ENCODE assay signal across 23 cellular contexts in the genomic region with DNA sequence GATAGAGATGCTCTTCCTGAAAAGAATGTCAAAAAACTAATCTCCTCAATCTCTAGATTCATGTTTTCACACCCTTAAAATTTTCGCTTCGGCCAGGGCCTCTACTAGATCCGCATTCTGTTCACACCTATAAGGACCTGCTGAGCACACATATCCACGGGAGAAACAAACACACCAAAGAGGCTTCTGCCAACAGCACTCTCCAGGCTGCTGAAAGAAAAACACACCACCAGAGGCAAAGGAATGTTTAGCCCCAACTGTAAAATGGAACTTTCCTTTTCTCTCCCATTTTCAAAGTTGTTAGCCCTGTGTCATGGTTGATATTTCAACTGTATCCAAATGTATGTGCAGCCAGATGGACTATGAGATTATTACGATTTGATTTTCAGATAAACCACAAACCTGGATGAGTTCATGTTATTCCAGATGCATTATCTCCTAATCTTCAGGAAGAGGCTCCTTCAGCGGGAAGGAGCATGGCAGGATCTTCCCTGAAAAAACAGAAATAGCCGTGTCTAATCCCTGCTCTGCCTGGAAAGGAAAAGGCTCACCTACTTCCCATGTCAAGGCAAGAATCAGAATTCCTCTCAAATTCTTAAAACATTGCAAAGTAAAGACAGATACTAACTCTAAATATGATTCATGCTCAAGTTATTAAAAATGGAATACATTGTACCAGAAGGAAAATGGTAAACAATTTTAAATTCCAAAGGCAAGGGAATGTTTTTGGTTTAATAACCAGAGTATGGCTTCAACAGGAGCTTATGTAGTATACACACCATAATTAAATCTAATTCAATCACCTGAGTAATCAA.
DNase-seq lines count a peak whose midpoint lies in the region; ATAC-seq and TF ChIP-seq lines count a peak whose summit lies in the region.
"Had no signal": no experiment of that assay in that cellular context is flagged by ENCODE, and none has a peak within 500 bp of the region (broad histone marks: within the 10 kb centered on the region; RNA-seq: fewer than 3 reads in every experiment).

No MANE protein-coding gene starts in this region.

- intact Hi-C loops in esophagus squamous epithelium (cut with DNase I): no loop called here

- no peaks in the 10 kb centered on the region for H3K9me3 Mint-ChIP-seq in endothelial cell (ENCODE audit: unreplicated experiment)
- H3K9me3 Mint-ChIP-seq: activated B cell treated with CpG ODN at 0.5 μM for 24 hours, immature natural killer cell had no signal

- no peak overlapping the region for H2AK5ac ChIP-seq in mesendoderm (ENCODE audit: low read length)

- peaks cover 12% of the 10 kb centered on the region for H3K4me1 Mint-ChIP-seq in endothelial cell (ENCODE audit: unreplicated experiment)
- H3K4me1 Mint-ChIP-seq: activated B cell treated with CpG ODN at 0.5 μM for 24 hours; immature natural killer cell; stimulated activated naive B cell treated with anti-CD40 and anti-IgM and Interleukin-4, amounts not matched to agents 10 μg/mL and 1 μg/mL and 100 μg/mL, for 72 hours had no signal

- no peaks in the 10 kb centered on the region for H3K27me3 Mint-ChIP-seq in endothelial cell (ENCODE audit: unreplicated experiment)
- H3K27me3 Mint-ChIP-seq: activated B cell treated with CpG ODN at 0.5 μM for 24 hours; stimulated activated naive B cell treated with anti-CD40 and anti-IgM and Interleukin-4, amounts not matched to agents 10 μg/mL and 1 μg/mL and 100 μg/mL, for 72 hours had no signal

- H2BK5ac ChIP-seq in mesendoderm (ENCODE audit: low read length): no peak overlapping the region

- no peak overlapping the region for H4K8ac ChIP-seq in mesendoderm (ENCODE audit: low read depth, low read length)

- H3K4me1 ChIP-seq in mesendoderm (ENCODE audit: control insufficient read depth, low read depth, low read length) (no peaks in the 10 kb centered on the region), esophagus squamous epithelium (no peaks in the 10 kb centered on the region)

- H2BK120ac ChIP-seq in mesendoderm (ENCODE audit: low read depth, low read length): no peak overlapping the region

- H3K36me3 ChIP-seq in mesendoderm (ENCODE audit: control insufficient read depth, insufficient read depth, low read length) (no peaks in the 10 kb centered on the region), esophagus squamous epithelium (no peaks in the 10 kb centered on the region)
- H3K36me3 ChIP-seq: neutrophil had no signal

- H3K36me3 Mint-ChIP-seq in endothelial cell (ENCODE audit: low read depth, unreplicated experiment): no peaks in the 10 kb centered on the region
- H3K36me3 Mint-ChIP-seq: stimulated activated naive B cell treated with anti-CD40 and anti-IgM and Interleukin-4, amounts not matched to agents 10 μg/mL and 1 μg/mL and 100 μg/mL, for 72 hours had no signal

- no peaks in the 10 kb centered on the region for H3K27me3 ChIP-seq in mesendoderm (ENCODE audit: insufficient read depth, low read length, poor library complexity)
- H3K27me3 ChIP-seq in esophagus squamous epithelium: no peaks in the 10 kb centered on the region
- H3K27me3 ChIP-seq: neutrophil had no signal

- no peak overlapping the region for H3K18ac ChIP-seq in mesendoderm (ENCODE audit: low read length)

- no peak for ATAC-seq in GM19351 (IDR thresholded peaks at IDR 0.05; ENCODE audit: unreplicated experiment)
- ATAC-seq: stimulated activated naive B cell treated with anti-CD40 and anti-IgM and Interleukin-4, amounts not matched to agents 10 μg/mL and 1 μg/mL and 100 μg/mL, for 72 hours had no signal

- no peaks in the 10 kb centered on the region for H3K9me3 ChIP-seq in esophagus squamous epithelium
- H3K9me3 ChIP-seq: neutrophil had no signal

- H3K27ac ChIP-seq in mesendoderm (ENCODE audit: low read depth, low read length): no peak overlapping the region
- no peak overlapping the region for H3K27ac ChIP-seq in esophagus squamous epithelium
- H3K27ac ChIP-seq: neutrophil had no signal

- no peak overlapping the region for H2BK15ac ChIP-seq in mesendoderm (replicated peaks; ENCODE audit: low read depth)

- TF ChIP-seq POLR2A in esophagus squamous epithelium (IDR thresholded peaks at IDR 0.05): no peak

- no CpG with 5 or more reads among the region's 7 CpGs for WGBS in mesendoderm (ENCODE audit: extremely low coverage, insufficient coverage, low lambda C conversion rate)
- WGBS in esophagus squamous epithelium, 2 donors: 75 to 85% methylated on average over 7 of the region's 7 CpGs

- no peak overlapping the region for H3K4me3 Mint-ChIP-seq in endothelial cell (ENCODE audit: unreplicated experiment)
- H3K4me3 Mint-ChIP-seq: activated B cell treated with CpG ODN at 0.5 μM for 24 hours; immature natural killer cell; stimulated activated naive B cell treated with anti-CD40 and anti-IgM and Interleukin-4, amounts not matched to agents 10 μg/mL and 1 μg/mL and 100 μg/mL, for 72 hours had no signal

- no peak overlapping the region for H3K4me2 ChIP-seq in mesendoderm (ENCODE audit: low read length)

- no peaks in the 10 kb centered on the region for H3K79me1 ChIP-seq in mesendoderm (ENCODE audit: low read length)

- no peak overlapping the region for H4K5ac ChIP-seq in mesendoderm (ENCODE audit: low read length)

- no peaks in the 10 kb centered on the region for H3K79me2 ChIP-seq in mesendoderm (ENCODE audit: control insufficient read depth, insufficient read depth, low read length)

- H3K27ac Mint-ChIP-seq in endothelial cell (ENCODE audit: unreplicated experiment): peak overlapping the region; percentile 61
- H3K27ac Mint-ChIP-seq: activated B cell treated with CpG ODN at 0.5 μM for 24 hours; immature natural killer cell; stimulated activated naive B cell treated with anti-CD40 and anti-IgM and Interleukin-4, amounts not matched to agents 10 μg/mL and 1 μg/mL and 100 μg/mL, for 72 hours had no signal

- DNase-seq in ELR (ENCODE audit: low read depth) (peak; percentile 46), NCI-H82 treated with DMSO at 0.1 percent for 48 hours (lab: John Stamatoyannopoulos, UW; ENCODE audit: unreplicated experiment) (peak; percentile 9), endothelial cell (ENCODE audit: low spot score) (no peak), mesendoderm (peak; percentile 10), esophagus squamous epithelium (lab: John Stamatoyannopoulos, UW) (no peak)
- no peak for DNase-seq in stimulated activated CD4-positive, alpha-beta T cell treated with anti-CD3 and anti-CD28 coated beads, Interleukin-2, amount 100 ng/mL, for 24 hours
- DNase-seq in NK-92 treated with Interleukin-12 subunit alpha and Interleukin-12 subunit beta, amount 100 ng/mL, for 24 hours (lab: John Stamatoyannopoulos, UW): no peak
- DNase-seq: activated B cell treated with CpG ODN at 0.5 μM for 24 hours; activated CD4-positive, alpha-beta T cell treated with anti-CD3 and anti-CD28 coated beads, Interleukin-2, amount 50 U/mL, for 4 hours; activated CD8-positive, alpha-beta memory T cell treated with anti-CD3 and anti-CD28 coated beads, Interleukin-2, amount 50 U/mL, for 48 hours; cortex of kidney; DMS 273 treated with DMSO at 0.1 percent for 48 hours; foreskin fibroblast; GF-D8; immature natural killer cell; NCI-H1105 treated with DMSO at 0.1 percent for 48 hours; NCI-H2081; NCI-H510A; small intestine; stimulated activated naive B cell treated with anti-CD40 and anti-IgM and Interleukin-4, amounts not matched to agents 10 μg/mL and 1 μg/mL and 100 μg/mL, for 72 hours; T1000 had no signal

- H3K4me3 ChIP-seq in mesendoderm (ENCODE audit: low read length) (no peak overlapping the region), esophagus squamous epithelium (no peak overlapping the region)

- H3K4ac ChIP-seq in mesendoderm (ENCODE audit: low read depth, low read length): no peak overlapping the region

- H3K9ac ChIP-seq in mesendoderm (ENCODE audit: low read length): no peak overlapping the region

- TF ChIP-seq CTCF in endothelial cell (IDR thresholded peaks at IDR 0.05; ENCODE audit: unreplicated experiment) (no peak), esophagus squamous epithelium (IDR thresholded peaks at IDR 0.05) (no peak)

- H3K56ac ChIP-seq in mesendoderm (ENCODE audit: low read length): no peak overlapping the region

- no peak overlapping the region for H3K23ac ChIP-seq in mesendoderm (ENCODE audit: low read length)

Comparison
In these comparisons a context has a peak if more than half of its experiments do, and no peak if none do; other contexts are left out.
1. DNase-seq: peak in ELR (single experiment), NCI-H82 treated with DMSO at 0.1 percent for 48 hours (single experiment) and mesendoderm (single experiment); none in endothelial cell (single experiment), stimulated activated CD4-positive, alpha-beta T cell treated with anti-CD3 and anti-CD28 coated beads, Interleukin-2, amount 100 ng/mL, for 24 hours (0 of 2), NK-92 treated with Interleukin-12 subunit alpha and Interleukin-12 subunit beta, amount 100 ng/mL, for 24 hours (single experiment) and esophagus squamous epithelium (single experiment).